In the genomic region with DNA sequence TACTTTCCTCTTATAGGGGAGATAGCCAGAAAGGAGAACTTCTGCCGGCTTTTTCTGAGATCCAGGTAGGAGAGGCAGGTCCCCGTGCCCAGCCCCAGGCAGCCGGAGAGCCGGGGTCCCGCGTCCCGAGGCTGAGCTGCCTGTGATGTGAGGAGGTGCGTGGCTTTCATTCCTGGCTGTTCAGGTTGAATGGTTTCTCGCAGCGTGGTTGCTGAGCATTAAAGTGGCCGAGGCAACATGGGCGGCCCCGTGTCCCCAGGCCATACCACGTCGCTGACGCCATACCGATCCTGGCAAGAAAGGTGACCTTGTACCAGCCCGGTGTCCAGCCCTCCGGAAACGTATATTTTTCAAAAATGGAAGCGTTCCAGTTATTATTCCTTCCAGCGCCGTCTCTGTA, we compare ENCODE assay signal across 19 cellular contexts. TPM values are rescaled to one million over a fixed set of nuclear protein-coding genes. Genes with fewer than 3 reads are reported as not detected.
A peak's percentile ranks its signal among the peaks of the same experiment; 100 is the strongest.
DNase-seq lines count a peak whose midpoint lies in the region; ATAC-seq and TF ChIP-seq lines count a peak whose summit lies in the region.
"Had no signal": no experiment of that assay in that cellular context is flagged by ENCODE, and none has a peak within 500 bp of the region (broad histone marks: within the 10 kb centered on the region; RNA-seq: fewer than 3 reads in every experiment).

No MANE protein-coding gene starts in this region.

- H3K36me3 ChIP-seq in BE2C (no peaks in the 10 kb centered on the region), neural cell (ENCODE audit: insufficient read depth, low read length) (no peaks in the 10 kb centered on the region)
- H3K36me3 ChIP-seq: esophagus muscularis mucosa, neutrophil, Peyer's patch, sigmoid colon, tibial artery had no signal

- H3K4me3 ChIP-seq in BE2C (ENCODE audit: low read depth, low read length), result peak overlapping the region; percentile 38
- peak overlapping the region; percentile 72 for H3K4me3 ChIP-seq in neural cell (ENCODE audit: low read length)
- H3K4me3 ChIP-seq: body of pancreas, esophagus muscularis mucosa, Peyer's patch, sigmoid colon, tibial artery had no signal

- H4K5ac ChIP-seq in H9 (ENCODE audit: insufficient read length, low read depth, low read length), result no peak overlapping the region

- DNase-seq in BE2C (no peak), H9 (no peak), DMS 273 (lab: John Stamatoyannopoulos, UW; ENCODE audit: unreplicated experiment) (no peak), GM10266 (ENCODE audit: extremely low spot score) (no peak)
- DNase-seq: DMS79 treated with DMSO at 0.1 percent for 48 hours, NCI-H2029, NCI-H510A, Peyer's patch, sigmoid colon, tibial artery had no signal

- no peak overlapping the region for H3K56ac ChIP-seq in H9 (ENCODE audit: insufficient read length, low read depth, low read length)

- no peak overlapping the region for H3K14ac ChIP-seq in H9 (ENCODE audit: insufficient read depth, low read length)

- no peak overlapping the region for H2BK20ac ChIP-seq in H9 (ENCODE audit: low read depth, low read length, poor library complexity, severe bottlenecking)

- no peak overlapping the region for H2BK12ac ChIP-seq in H9 (ENCODE audit: insufficient read length, low read depth, low read length)

- H3K4me2 ChIP-seq in H9 (ENCODE audit: insufficient read depth, insufficient read length, low read length), result no peak overlapping the region
- no peak overlapping the region for H3K4me2 ChIP-seq in neural cell (ENCODE audit: low read length)

- ATAC-seq in HG02763 (IDR thresholded peaks at IDR 0.05; ENCODE audit: unreplicated experiment), result no peak
- no peak for ATAC-seq in GM21576 (IDR thresholded peaks at IDR 0.05; ENCODE audit: unreplicated experiment)
- ATAC-seq: body of pancreas had no signal

- H3K79me2 ChIP-seq in H9 (ENCODE audit: insufficient read depth, low read length) (no peaks in the 10 kb centered on the region; the same call in 1 of the 2 replicates), neural cell (replicated peaks; ENCODE audit: insufficient read depth, low read length) (peaks cover 25% of the 10 kb centered on the region)

- peaks cover 0 to 6% (median 3%) of the 10 kb centered on the region in 3 experiments; a peak in 3 of 7 replicates for H3K36me3 Mint-ChIP-seq in H9 (ENCODE audit: insufficient read depth in 1 of 3, low read depth in 3 of 3)

- no peak for TF ChIP-seq EP300 in neural cell (conservative IDR thresholded peaks at IDR 0.05; ENCODE audit: poor library complexity, severe bottlenecking)

- no peaks in the 10 kb centered on the region; a peak in 1 of 5 replicates for H3K9me3 Mint-ChIP-seq in H9
- H3K9me3 Mint-ChIP-seq: dendritic cell treated with granulocyte-macrophage colony-stimulating factor and Interleukin-4, amounts not matched to agents 40 ng/mL and 50 ng/mL, for 4 days had no signal

- H2AFZ ChIP-seq in H9 (ENCODE audit: low read length) (no peak overlapping the region), neural cell (ENCODE audit: low read depth, low read length) (no peak overlapping the region)

- H3K4ac ChIP-seq in H9 (ENCODE audit: low read depth, low read length), result no peak overlapping the region

- H3K27ac Mint-ChIP-seq in H9, result no peak overlapping the region; a peak in 1 of 7 replicates
- H3K27ac Mint-ChIP-seq: dendritic cell treated with granulocyte-macrophage colony-stimulating factor and Interleukin-4, amounts not matched to agents 40 ng/mL and 50 ng/mL, for 4 days had no signal

- H3K9me2 ChIP-seq in neural cell (ENCODE audit: insufficient read depth, low read length), result no peaks in the 10 kb centered on the region

- H3K9me3 ChIP-seq in BE2C (no peaks in the 10 kb centered on the region), H9 (ENCODE audit: control insufficient read depth, low read depth, low read length) (no peaks in the 10 kb centered on the region), neural cell (ENCODE audit: low read length) (no peaks in the 10 kb centered on the region)
- H3K9me3 ChIP-seq: body of pancreas, esophagus muscularis mucosa, neutrophil, Peyer's patch, sigmoid colon, tibial artery had no signal

- no peak overlapping the region for H2AK5ac ChIP-seq in H9 (ENCODE audit: insufficient read length, low read length)

- no peaks in the 10 kb centered on the region for H3F3A ChIP-seq in neural cell (ENCODE audit: insufficient read depth, low read length, poor library complexity, severe bottlenecking)

- no peak overlapping the region for H2BK120ac ChIP-seq in H9 (ENCODE audit: low read depth, low read length, poor library complexity, severe bottlenecking)

- H3K9ac ChIP-seq in H9 (ENCODE audit: extremely low read depth, insufficient read length, low read length), result no peak overlapping the region
- H3K9ac ChIP-seq in neural cell (ENCODE audit: low read length), result no peak overlapping the region

- H3K4me1 ChIP-seq in BE2C, result no peaks in the 10 kb centered on the region
- H3K4me1 ChIP-seq in H9 (ENCODE audit: insufficient read depth, low read length), result no peaks in the 10 kb centered on the region; the same call in 1 of the 2 replicates

- H3K23ac ChIP-seq in H9 (ENCODE audit: insufficient read length, low read depth, low read length), result no peak overlapping the region

- no peak overlapping the region for H2BK5ac ChIP-seq in H9 (ENCODE audit: insufficient read length, low read length)

- H3K27me3 ChIP-seq in BE2C (peaks cover 61% of the 10 kb centered on the region), H9 (ENCODE audit: insufficient read depth, low read length) (peaks cover 11% of the 10 kb centered on the region; the same call in 1 of the 2 replicates), neural cell (ENCODE audit: insufficient read depth, low read depth, low read length) (peaks cover 16% of the 10 kb centered on the region)

- H3K23me2 ChIP-seq in H9 (ENCODE audit: insufficient read length, low read depth, low read length, poor library complexity, severe bottlenecking), result peaks cover 22% of the 10 kb centered on the region

- H4K20me1 ChIP-seq in H9 (ENCODE audit: control insufficient read depth, insufficient read depth, insufficient read length), result no peaks in the 10 kb centered on the region
- no peaks in the 10 kb centered on the region for H4K20me1 ChIP-seq in neural cell (ENCODE audit: insufficient read depth)

- H4K8ac ChIP-seq in H9 (replicated peaks; ENCODE audit: insufficient read length, low read depth, low read length), result no peak overlapping the region

- TF ChIP-seq RAD21 in neural cell (conservative IDR thresholded peaks at IDR 0.05), result no peak

- H3K79me1 ChIP-seq in H9 (ENCODE audit: insufficient read depth, low read depth, low read length, poor library complexity, severe bottlenecking), result no peaks in the 10 kb centered on the region

- H3K4me1 Mint-ChIP-seq in H9, result peaks cover 27 to 44% of the 10 kb centered on the region in 2 experiments

- H3T11ph ChIP-seq in H9 (ENCODE audit: low read length), result no peak overlapping the region

- no peak for TF ChIP-seq CTCF in BE2C (IDR thresholded peaks at IDR 0.05; ENCODE audit: low read depth, low read length)
- no peak for TF ChIP-seq CTCF in H9 (conservative IDR thresholded peaks at IDR 0.05)
- TF ChIP-seq CTCF in neural cell (IDR thresholded peaks at IDR 0.05; ENCODE audit: poor library complexity, severe bottlenecking), result no peak
- no peak for TF ChIP-seq CTCF in GM10266 (IDR thresholded peaks at IDR 0.05; ENCODE audit: control insufficient read depth, insufficient read depth, low read depth, missing control alignments)

- H3K4me3 Mint-ChIP-seq in H9, result peak overlapping the region in 1 of 2 experiments; percentile 56; a peak in 1 of 5 replicates
- H3K4me3 Mint-ChIP-seq: dendritic cell treated with granulocyte-macrophage colony-stimulating factor and Interleukin-4, amounts not matched to agents 40 ng/mL and 50 ng/mL, for 4 days had no signal

- H3K27ac ChIP-seq in H9 (ENCODE audit: insufficient read length, low read depth, low read length) (no peak overlapping the region), angular gyrus (ENCODE audit: low read depth, low read length) (peak overlapping the region; percentile 26), neural cell (ENCODE audit: low read length) (no peak overlapping the region)
- H3K27ac ChIP-seq: body of pancreas, esophagus muscularis mucosa, neutrophil, Peyer's patch, sigmoid colon, tibial artery had no signal

- H2BK15ac ChIP-seq in H9 (ENCODE audit: low read depth, low read length), result peak overlapping the region; percentile 81; the same call in 1 of the 2 replicates

- H3K27me3 Mint-ChIP-seq in H9 (ENCODE audit: low read depth), result peaks cover 41% of the 10 kb centered on the region

- H4K91ac ChIP-seq in H9 (ENCODE audit: insufficient read length, low read depth, low read length), result no peak overlapping the region

- WGBS in H9 (ENCODE audit: extremely low coverage, insufficient read length, low lambda C conversion rate), result no CpG with 5 or more reads among the region's 23 CpGs

- H3K18ac ChIP-seq in H9 (ENCODE audit: insufficient read length, low read depth, low read length), result no peak overlapping the region

TF ChIP-seq in neural cell, 6 proteins besides CTCF, POLR2A, EP300 and RAD21 (continues in another document):
- TF ChIP-seq POLR2AphosphoS5 (IDR thresholded peaks at IDR 0.05), result no peak
- TF ChIP-seq TAF1 (IDR thresholded peaks at IDR 0.05; ENCODE audit: low read depth), result no peak
- no peak for TF ChIP-seq EZH2 (IDR thresholded peaks at IDR 0.05; ENCODE audit: borderline replicate concordance, insufficient read depth, low read length, poor library complexity, severe bottlenecking)
- TF ChIP-seq MXI1 (conservative IDR thresholded peaks at IDR 0.05; ENCODE audit: poor library complexity, severe bottlenecking), result no peak
- TF ChIP-seq SMC3 (conservative IDR thresholded peaks at IDR 0.05; ENCODE audit: poor library complexity), result no peak

RNA-seq across cellular contexts. Expression of gene CUX2, which starts 3.1 kb away (rescaled TPM):
- 0.66 TPM for polyA plus RNA-seq in BE2C (2012; ENCODE audit: insufficient read depth, insufficient read length, low read depth)
- 6.3 and 6.4 TPM in 2 replicates for total RNA-seq in H9 (2021)
- polyA plus RNA-seq in neural cell, result 2.3 and 3.3 TPM in 2 replicates
- 9.3 and 9.7 TPM in 2 replicates for polyA minus RNA-seq in neural cell
- total RNA-seq: body of pancreas, lung microvascular endothelial cell had no signal
